Comparison of ENCODE assay signal across 8 cellular contexts in the genomic region with DNA sequence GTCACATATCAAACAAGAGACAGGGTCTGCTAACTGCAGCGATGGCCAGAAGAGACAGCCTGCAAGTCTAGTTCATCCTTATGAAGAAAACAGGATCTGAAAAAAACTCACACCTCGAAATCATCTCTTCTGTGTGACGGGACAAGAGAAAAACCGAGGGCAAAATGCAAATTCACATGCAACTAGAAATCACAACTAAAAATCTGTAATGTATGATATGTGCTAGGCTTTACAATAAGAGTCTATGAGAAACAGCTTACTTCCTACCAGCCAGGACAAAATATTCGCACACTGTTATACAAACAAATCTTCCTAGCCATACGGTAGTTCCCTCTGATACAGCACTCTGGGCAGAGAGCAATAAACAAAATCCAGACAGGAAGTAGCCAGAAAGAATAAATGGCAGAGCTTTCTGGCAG. TPM values are rescaled to one million over a fixed set of nuclear protein-coding genes. Genes with fewer than 3 reads are reported as not detected.
DNase-seq lines count a peak whose midpoint lies in the region; ATAC-seq, FAIRE-seq and TF ChIP-seq lines count a peak whose summit lies in the region.

No MANE protein-coding gene starts in this region.

- no peak for TF ChIP-seq POLR2A in transverse colon (IDR thresholded peaks at IDR 0.05)

- H3K27ac ChIP-seq in CD4-positive, CD25-positive, alpha-beta regulatory T cell (ENCODE audit: insufficient read depth, low read length, poor library complexity, severe bottlenecking), result peak overlapping the region; percentile 73
- H3K27ac ChIP-seq in transverse colon (peak overlapping the region; percentile 70 to 79 (median 72)), kidney (ENCODE audit: low read depth in 2 of 2, low read length in 2 of 2) (peak overlapping the region in 1 of 2 donors; percentile 71)

- peak; percentile 23 to 28 for ATAC-seq in CD4-positive, CD25-positive, alpha-beta regulatory T cell (ENCODE audit: low read depth in 2 of 2)
- ATAC-seq in GM19328 (IDR thresholded peaks at IDR 0.05; ENCODE audit: unreplicated experiment) (peak; percentile 56), HG03280 (IDR thresholded peaks at IDR 0.05; ENCODE audit: unreplicated experiment) (peak; percentile 64)

- in situ Hi-C loops in transverse colon (cut with MboI; ENCODE audit: low pct_ligation_motif_present in 1 of 4, low pct_unique_long_range_greater_than_20kb in 1 of 4, low sequenced_read_pairs in 3 of 4), result no loop called here

- intact Hi-C loops in transverse colon (cut with DNase I; ENCODE audit: low total_unique reads) (no loop called here), kidney (cut with DNase I) (no loop called here)

- no peak for FAIRE-seq in kidney (lab: Jason Lieb, UNC)

- peak overlapping the region; percentile 69 for H3K4me3 ChIP-seq in CD4-positive, CD25-positive, alpha-beta regulatory T cell (ENCODE audit: low read depth, low read length)
- H3K4me3 ChIP-seq in transverse colon (peak overlapping the region in 1 of 4 donors; percentile 9), kidney (ENCODE audit: low read length in 2 of 2) (peak overlapping the region in 1 of 2 donors; percentile 11)

- 8 to 13% methylated on average over 6 of the region's 6 CpGs for WGBS in transverse colon (ENCODE audit: low coverage in 1 of 2), 2 donors

- H3K9ac ChIP-seq in kidney (ENCODE audit: low read length in 2 of 2), result no peak overlapping the region

- H3K4me3 Mint-ChIP-seq in CD4-positive, CD25-positive, alpha-beta regulatory T cell, result peak overlapping the region; percentile 17 to 70 (median 60)
- no peak overlapping the region for H3K4me3 Mint-ChIP-seq in chondrocyte (ENCODE audit: unreplicated experiment)

- TF ChIP-seq EP300 in transverse colon (IDR thresholded peaks at IDR 0.05; ENCODE audit: low read depth), result no peak

- H3K36me3 ChIP-seq in CD4-positive, CD25-positive, alpha-beta regulatory T cell (ENCODE audit: control insufficient read depth, insufficient read depth, low read length), result no peaks in the 10 kb centered on the region
- H3K36me3 ChIP-seq in transverse colon (no peaks in the 10 kb centered on the region), kidney (ENCODE audit: control insufficient read depth in 1 of 2, insufficient read depth in 2 of 2, low read length in 2 of 2) (no peaks in the 10 kb centered on the region)

- peaks cover 82% of the 10 kb centered on the region for H3K4me1 ChIP-seq in CD4-positive, CD25-positive, alpha-beta regulatory T cell (ENCODE audit: control insufficient read depth, insufficient read depth, low read length, poor library complexity, severe bottlenecking)
- H3K4me1 ChIP-seq in transverse colon (peaks cover 10 to 63% (median 19%) of the 10 kb centered on the region in 4 donors), kidney (ENCODE audit: control insufficient read depth in 1 of 2, insufficient read depth in 1 of 2, low read depth in 1 of 2, low read length in 2 of 2) (no peaks in the 10 kb centered on the region)

- DNase-seq in CD4-positive, CD25-positive, alpha-beta regulatory T cell, result peak in 1 of 3 donors; percentile 37
- DNase-seq in chondrocyte (ENCODE audit: low spot score), result no peak
- DNase-seq in transverse colon, result no peak
- no peak for DNase-seq in kidney
- DNase-seq in COLO668 (lab: John Stamatoyannopoulos, UW; ENCODE audit: unreplicated experiment), result no peak
- no peak for DNase-seq in cerebellar nuclear complex (lab: John Stamatoyannopoulos, UW)

- no peaks in the 10 kb centered on the region for H3K27me3 Mint-ChIP-seq in CD4-positive, CD25-positive, alpha-beta regulatory T cell
- no peaks in the 10 kb centered on the region for H3K27me3 Mint-ChIP-seq in chondrocyte (ENCODE audit: low read depth)

- H3K36me3 Mint-ChIP-seq in CD4-positive, CD25-positive, alpha-beta regulatory T cell, result peaks cover 8% of the 10 kb centered on the region
- H3K36me3 Mint-ChIP-seq in chondrocyte (ENCODE audit: low read depth), result no peaks in the 10 kb centered on the region

- H3K27ac Mint-ChIP-seq in CD4-positive, CD25-positive, alpha-beta regulatory T cell, result peak overlapping the region; percentile 67 to 98 (median 86)
- H3K27ac Mint-ChIP-seq in chondrocyte (ENCODE audit: unreplicated experiment), result peak overlapping the region; percentile 85

- H3K4me1 Mint-ChIP-seq in CD4-positive, CD25-positive, alpha-beta regulatory T cell, result peaks cover 31 to 83% (median 74%) of the 10 kb centered on the region in 4 donors
- peaks cover 47% of the 10 kb centered on the region for H3K4me1 Mint-ChIP-seq in chondrocyte (ENCODE audit: low read depth)

- H3K9me3 ChIP-seq in CD4-positive, CD25-positive, alpha-beta regulatory T cell (ENCODE audit: control insufficient read depth in 2 of 2, low read length in 2 of 2), result no peaks in the 10 kb centered on the region
- H3K9me3 ChIP-seq in transverse colon (no peaks in the 10 kb centered on the region), kidney (ENCODE audit: control insufficient read depth in 1 of 2, low read length in 2 of 2) (no peaks in the 10 kb centered on the region)

- H3K9me3 Mint-ChIP-seq in CD4-positive, CD25-positive, alpha-beta regulatory T cell, result no peaks in the 10 kb centered on the region
- no peaks in the 10 kb centered on the region for H3K9me3 Mint-ChIP-seq in chondrocyte (ENCODE audit: low read depth)

- H3K27me3 ChIP-seq in CD4-positive, CD25-positive, alpha-beta regulatory T cell (ENCODE audit: control insufficient read depth, insufficient read depth, low read length), result no peaks in the 10 kb centered on the region
- no peaks in the 10 kb centered on the region for H3K27me3 ChIP-seq in transverse colon

- TF ChIP-seq CTCF in chondrocyte (IDR thresholded peaks at IDR 0.05) (no peak), transverse colon (IDR thresholded peaks at IDR 0.05) (no peak), kidney (IDR thresholded peaks at IDR 0.05; ENCODE audit: borderline replicate concordance, extremely low read depth, insufficient read depth) (no peak)

RNA-seq across cellular contexts. Expression of gene ANKRD44, which starts 48.8 kb away (rescaled TPM):
- 301 TPM for total RNA-seq in CD4-positive, CD25-positive, alpha-beta regulatory T cell
- 100 to 1,000 TPM in 1 of 4 donors, 10 to 100 TPM in 3; 69.6 to 104 (median 82.8) TPM for polyA plus RNA-seq in CD4-positive, CD25-positive, alpha-beta regulatory T cell
- total RNA-seq in chondrocyte (21.4 to 45.8 TPM (median 26.1 TPM) in 3 replicates), transverse colon (10 to 100 TPM; 13.9 to 46.8 (median 27.5) TPM), kidney (39.2 TPM)
- polyA plus RNA-seq in kidney (ENCODE audit: insufficient read depth, low read depth, low replicate concordance), result 2.2 TPM
